1 cellular context compared by ENCODE assay signal in the genomic region with DNA sequence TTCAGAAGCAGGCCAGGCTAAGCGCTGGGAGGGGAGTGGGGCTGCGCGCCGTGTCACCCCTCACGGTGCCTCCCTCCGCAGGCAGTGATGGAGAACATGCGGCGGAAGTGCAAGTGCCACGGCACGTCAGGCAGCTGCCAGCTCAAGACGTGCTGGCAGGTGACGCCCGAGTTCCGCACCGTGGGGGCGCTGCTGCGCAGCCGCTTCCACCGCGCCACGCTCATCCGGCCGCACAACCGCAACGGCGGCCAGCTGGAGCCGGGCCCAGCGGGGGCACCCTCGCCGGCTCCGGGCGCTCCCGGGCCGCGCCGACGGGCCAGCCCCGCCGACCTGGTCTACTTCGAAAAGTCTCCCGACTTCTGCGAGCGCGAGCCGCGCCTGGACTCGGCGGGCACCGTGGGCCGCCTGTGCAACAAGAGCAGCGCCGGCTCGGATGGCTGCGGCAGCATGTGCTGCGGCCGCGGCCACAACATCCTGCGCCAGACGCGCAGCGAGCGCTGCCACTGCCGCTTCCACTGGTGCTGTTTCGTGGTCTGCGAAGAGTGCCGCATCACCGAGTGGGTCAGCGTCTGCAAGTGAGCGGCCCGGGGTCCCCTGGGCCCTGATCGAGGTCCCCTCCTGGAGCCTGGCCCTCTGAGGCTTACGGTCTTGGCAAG.
TF ChIP-seq lines count a peak whose summit lies in the region.

No MANE protein-coding gene starts in this region.

TF ChIP-seq in SK-N-SH, 30 proteins besides CTCF, POLR2A, EP300 and RAD21 (continued from another document):
- TF ChIP-seq, protein P1, sequence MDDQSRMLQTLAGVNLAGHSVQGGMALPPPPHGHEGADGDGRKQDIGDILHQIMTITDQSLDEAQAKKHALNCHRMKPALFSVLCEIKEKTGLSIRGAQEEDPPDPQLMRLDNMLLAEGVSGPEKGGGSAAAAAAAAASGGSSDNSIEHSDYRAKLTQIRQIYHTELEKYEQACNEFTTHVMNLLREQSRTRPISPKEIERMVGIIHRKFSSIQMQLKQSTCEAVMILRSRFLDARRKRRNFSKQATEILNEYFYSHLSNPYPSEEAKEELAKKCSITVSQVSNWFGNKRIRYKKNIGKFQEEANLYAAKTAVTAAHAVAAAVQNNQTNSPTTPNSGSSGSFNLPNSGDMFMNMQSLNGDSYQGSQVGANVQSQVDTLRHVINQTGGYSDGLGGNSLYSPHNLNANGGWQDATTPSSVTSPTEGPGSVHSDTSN (IDR thresholded peaks at IDR 0.05), result peak; percentile 39; the same call in 1 of the 2 replicates
- TF ChIP-seq TEAD4 (IDR thresholded peaks at IDR 0.05; ENCODE audit: borderline replicate concordance, insufficient read depth) (no peak), MXI1 (IDR thresholded peaks at IDR 0.05; ENCODE audit: low read depth, low read length) (peak; percentile 80), NRF1 (IDR thresholded peaks at IDR 0.05; ENCODE audit: low read depth, low read length) (peak; percentile 51), GATA2 (CRISPR knock-in tag; IDR thresholded peaks at IDR 0.05) (no peak)
